ENCODE assay signal across 8 cellular contexts in genomic region chr7:142556745-142557144, GRCh38.
A peak's percentile ranks its signal among the peaks of the same experiment; 100 is the strongest.
DNase-seq lines count a peak whose midpoint lies in the region; ATAC-seq and TF ChIP-seq lines count a peak whose summit lies in the region.

No MANE protein-coding gene starts in this region.

- peak; percentile 20 for DNase-seq in activated CD8-positive, alpha-beta memory T cell treated with anti-CD3 and anti-CD28 coated beads, Interleukin-2, amount 50 U/mL, for 4 hours
- no peak for DNase-seq in activated CD8-positive, alpha-beta memory T cell treated with anti-CD3 and anti-CD28 coated beads, Interleukin-2, amount 50 U/mL, for 48 hours
- peak; percentile 78 for DNase-seq in SW480 (ENCODE audit: low spot score)
- peak; percentile 91 to 97 for DNase-seq in foreskin keratinocyte
- peak; percentile 79 for DNase-seq in smooth muscle cell of the brain vasculature (ENCODE audit: low read depth, low spot score)
- DNase-seq in ecto neural progenitor cell (ENCODE audit: low spot score): no peak
- no peak for DNase-seq in NCI-H2171 (lab: John Stamatoyannopoulos, UW)

- ATAC-seq in foreskin keratinocyte (peak; percentile 99), GM21723 (IDR thresholded peaks at IDR 0.05; ENCODE audit: unreplicated experiment) (no peak)

- H3K4me1 ChIP-seq in foreskin keratinocyte: peaks cover 40% of the 10 kb centered on the region

- H3K27me3 ChIP-seq in foreskin keratinocyte: no peaks in the 10 kb centered on the region

- no peak overlapping the region for H3K27ac ChIP-seq in foreskin keratinocyte

- peak; percentile 53 for TF ChIP-seq CTCF in foreskin keratinocyte (conservative IDR thresholded peaks at IDR 0.05)

Comparison
In these comparisons a context has a peak if more than half of its experiments do, and no peak if none do; other contexts are left out.
1. DNase-seq: peak in activated CD8-positive, alpha-beta memory T cell treated with anti-CD3 and anti-CD28 coated beads, Interleukin-2, amount 50 U/mL, for 4 hours (single experiment), SW480 (single experiment), foreskin keratinocyte (2 of 2) and smooth muscle cell of the brain vasculature (single experiment); none in activated CD8-positive, alpha-beta memory T cell treated with anti-CD3 and anti-CD28 coated beads, Interleukin-2, amount 50 U/mL, for 48 hours (single experiment), ecto neural progenitor cell (single experiment) and NCI-H2171 (single experiment).